Comparison of ENCODE assay signal across 9 cellular contexts in the genomic region with DNA sequence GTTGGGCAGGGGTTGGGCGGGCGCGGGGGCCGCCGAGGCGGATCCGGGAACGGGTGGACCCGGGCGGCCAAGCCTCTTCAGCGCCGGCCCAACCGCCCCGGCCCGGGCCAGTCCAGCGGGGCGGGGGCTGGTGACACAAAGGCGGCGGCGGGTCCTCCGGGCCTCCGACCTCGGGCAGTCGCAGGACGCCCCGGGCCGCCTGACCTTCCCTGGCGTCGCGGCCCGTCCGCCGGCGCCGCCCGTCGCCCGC. TPM values are rescaled to one million over a fixed set of nuclear protein-coding genes. Genes with fewer than 3 reads are reported as not detected.
DNase-seq lines count a peak whose midpoint lies in the region; ATAC-seq, FAIRE-seq and TF ChIP-seq lines count a peak whose summit lies in the region.
"Had no signal": no experiment of that assay in that cellular context is flagged by ENCODE, and none has a peak within 500 bp of the region (broad histone marks: within the 10 kb centered on the region; RNA-seq: fewer than 3 reads in every experiment).

No MANE protein-coding gene starts in this region.

- H3K27ac Mint-ChIP-seq in memory B cell (no peak overlapping the region), CD14-positive monocyte (no peak overlapping the region)

- POLR2A ChIA-PET in K562 (lab: Yijun Ruan, JAX): no interaction called here

- no peak for TF ChIP-seq CTCF in K562 (IDR thresholded peaks at IDR 0.05 in 2 of 3, conservative IDR thresholded peaks at IDR 0.05 in 1 of 3; ENCODE audit: insufficient read depth in 2 of 3, low read depth in 1 of 3, low read length in 3 of 3)
- TF ChIP-seq CTCF in vagina (IDR thresholded peaks at IDR 0.05): no peak
- no peak for TF ChIP-seq CTCF in CD14-positive monocyte (IDR thresholded peaks at IDR 0.05)

- H3K4me1 Mint-ChIP-seq in memory B cell (peaks cover 14% of the 10 kb centered on the region), CD14-positive monocyte (peaks cover 31% of the 10 kb centered on the region)

- in situ Hi-C loops in K562 (cut with MboI): no loop called here

- H3K36me3 ChIP-seq in K562 (ENCODE audit: control insufficient read depth, insufficient read depth, low read length) (peaks cover 20% of the 10 kb centered on the region), vagina (no peaks in the 10 kb centered on the region)

- TF ChIP-seq POLR2A in K562 (conservative IDR thresholded peaks at IDR 0.05) (no peak), vagina (IDR thresholded peaks at IDR 0.05) (no peak)

- H3K4me3 ChIP-seq in K562 (peak overlapping the region; percentile 56), vagina (peak overlapping the region; percentile 62 to 79)

- peak overlapping the region; percentile 71 for H2AFZ ChIP-seq in K562 (ENCODE audit: low read depth, low read length)

- peaks cover 47% of the 10 kb centered on the region for H3K79me2 ChIP-seq in K562 (ENCODE audit: control insufficient read depth, insufficient read depth, low read length)

- H3K4me1 ChIP-seq in K562 (replicated peaks in 1 of 2; ENCODE audit: control insufficient read depth in 2 of 2, insufficient read depth in 2 of 2, low read length in 2 of 2) (peaks cover 12 to 13% of the 10 kb centered on the region in 2 experiments), vagina (peaks cover 11% of the 10 kb centered on the region)

- TF ChIP-seq EP300 in K562 (IDR thresholded peaks at IDR 0.05; ENCODE audit: low read length): no peak

- H3K4me3 Mint-ChIP-seq in memory B cell: peak overlapping the region; percentile 78
- H3K4me3 Mint-ChIP-seq in CD14-positive monocyte: peak overlapping the region in 1 of 2 donors; percentile 59

- H3K9me1 ChIP-seq in K562 (ENCODE audit: control insufficient read depth, insufficient read depth, low read length): no peaks in the 10 kb centered on the region

- H3K36me3 Mint-ChIP-seq in memory B cell (peaks cover 5% of the 10 kb centered on the region), CD14-positive monocyte (peaks cover 18 to 28% of the 10 kb centered on the region in 2 donors)

- BruUV-seq in K562 (replicated peaks; lab: Mats Ljungman, UMichigan): no TSS peak

- CTCF ChIA-PET in K562 (lab: Yijun Ruan, JAX; ENCODE audit: low intra/inter-chr PET ratio): interaction anchor here (0.6 kb wide), 1 partner anchor 929 kb away, joined by 4 read pairs; no protein-coding TSS in a partner anchor

- FAIRE-seq in K562 (lab: Jason Lieb, UNC): no peak
- FAIRE-seq: G401.6 had no signal

- DNase-seq in stimulated activated CD4-positive, alpha-beta T cell treated with anti-CD3 and anti-CD28 coated beads, Interleukin-1b, Interleukin-23, amount 100 ng/mL, for 48 hours: peak; percentile 11
- DNase-seq in stimulated activated CD4-positive, alpha-beta T cell treated with anti-CD3 and anti-CD28 coated beads, Interleukin-2, amount 100 ng/mL, for 24 hours: no peak
- DNase-seq in K562 (ENCODE audit: extremely low read depth in 1 of 4, low spot score in 3 of 4) (no peak), memory B cell (ENCODE audit: low spot score in 2 of 2) (no peak), vagina (ENCODE audit: extremely low spot score in 2 of 2) (no peak), CD14-positive monocyte (ENCODE audit: low spot score) (no peak)
- DNase-seq in activated CD8-positive, alpha-beta memory T cell treated with anti-CD3 and anti-CD28 coated beads for 24 hours: no peak

- H3K27ac ChIP-seq in K562 (ENCODE audit: extremely low read depth, low read depth, low read length) (peak overlapping the region; percentile 98), vagina (peak overlapping the region; percentile 95)

- no peaks in the 10 kb centered on the region for H4K20me1 ChIP-seq in K562 (replicated peaks; ENCODE audit: control insufficient read depth, insufficient read depth, low read length)

- no peaks in the 10 kb centered on the region for H3K9me3 Mint-ChIP-seq in memory B cell
- no peaks in the 10 kb centered on the region for H3K9me3 Mint-ChIP-seq in CD14-positive monocyte

- H3K27me3 Mint-ChIP-seq in memory B cell: no peaks in the 10 kb centered on the region
- no peaks in the 10 kb centered on the region for H3K27me3 Mint-ChIP-seq in CD14-positive monocyte (ENCODE audit: low read depth in 3 of 3)

- peak overlapping the region; percentile 83 to 92; a peak in 3 of 4 replicates for H3K9ac ChIP-seq in K562 (ENCODE audit: insufficient read depth in 1 of 2, low read depth in 2 of 2, low read length in 2 of 2)

- WGBS in K562 (ENCODE audit: insufficient coverage, low coverage, missing lambda C conversion rate): under 1% methylated on average over 23 of the region's 38 CpGs

- intact Hi-C loops in K562 (cut with micrococcal nuclease) (loop anchor here (5.0 kb wide), 1 partner anchor 53 kb away; the partner anchor contains the start of gene METTL2B), vagina (cut with DNase I) (loop anchor here (2.0 kb wide), 1 partner anchor 76 kb away; the partner anchor contains the start of gene HILPDA), CD14-positive monocyte (cut with micrococcal nuclease) (loop anchor here in 1 of 2 donors (10.0 kb wide), 1 partner anchor 56 kb away; the partner anchor contains the start of gene METTL2B)

- no peaks in the 10 kb centered on the region for H3K27me3 ChIP-seq in K562 (ENCODE audit: control insufficient read depth in 2 of 2, insufficient read depth in 2 of 2, low read length in 2 of 2)
- H3K27me3 ChIP-seq in vagina: no peaks in the 10 kb centered on the region

- TF ChIP-seq RAD21 in K562 (CRISPR knock-in tag; conservative IDR thresholded peaks at IDR 0.05 in 1 of 2, IDR thresholded peaks at IDR 0.05 in 1 of 2): no peak

- ATAC-seq in K562 (no peak), memory B cell (ENCODE audit: low read depth) (no peak), GM18520 (IDR thresholded peaks at IDR 0.05; ENCODE audit: unreplicated experiment) (no peak)

- H3K9me3 ChIP-seq in K562 (replicated peaks; ENCODE audit: control insufficient read depth, insufficient read depth, low read depth, low read length): no peaks in the 10 kb centered on the region
- no peaks in the 10 kb centered on the region for H3K9me3 ChIP-seq in vagina

- peak overlapping the region; percentile 69; the same call in 1 of the 2 replicates for H3K4me2 ChIP-seq in K562 (ENCODE audit: insufficient read depth, low read length)

TF ChIP-seq in K562, 482 proteins besides CTCF, POLR2A, EP300 and RAD21 (continues in another document):
- TF ChIP-seq THAP12 (CRISPR knock-in tag; IDR thresholded peaks at IDR 0.05): 0 out of 2 replicates have a peak, but pooled peaks have one; percentile 30
- TF ChIP-seq EHMT2 (IDR thresholded peaks at IDR 0.05): no peak
- TF ChIP-seq ARHGAP35 (IDR thresholded peaks at IDR 0.05; ENCODE audit: partially characterized antibody): no peak
- no peak for TF ChIP-seq ZNF232 (CRISPR knock-in tag; IDR thresholded peaks at IDR 0.05)
- TF ChIP-seq CREB1 (IDR thresholded peaks at IDR 0.05): peak; percentile 60; the same call in 1 of the 2 replicates
- no peak for TF ChIP-seq CREB1 (CRISPR knock-in tag; IDR thresholded peaks at IDR 0.05)
- TF ChIP-seq RBFOX2 (IDR thresholded peaks at IDR 0.05; ENCODE audit: low read depth, low read length): peak; percentile 75
- no peak for TF ChIP-seq ERF (CRISPR knock-in tag; IDR thresholded peaks at IDR 0.05)
- TF ChIP-seq, protein P1, sequence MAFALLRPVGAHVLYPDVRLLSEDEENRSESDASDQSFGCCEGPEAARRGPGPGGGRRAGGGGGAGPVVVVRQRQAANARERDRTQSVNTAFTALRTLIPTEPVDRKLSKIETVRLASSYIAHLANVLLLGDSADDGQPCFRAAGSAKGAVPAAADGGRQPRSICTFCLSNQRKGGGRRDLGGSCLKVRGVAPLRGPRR (CRISPR knock-in tag; IDR thresholded peaks at IDR 0.05): no peak
- TF ChIP-seq PHF8 (IDR thresholded peaks at IDR 0.05; ENCODE audit: borderline replicate concordance, low read length): peak; percentile 67; the same call in 1 of the 2 replicates
- peak; percentile 65; the same call in 1 of the 2 replicates for TF ChIP-seq ZNF584 (CRISPR knock-in tag; IDR thresholded peaks at IDR 0.05; ENCODE audit: low read depth)
- no peak for TF ChIP-seq ARNT (IDR thresholded peaks at IDR 0.05)

RNA-seq across cellular contexts. Expression of gene METTL2B, which starts 54.2 kb away (rescaled TPM):
- 218 and 250 TPM in 2 replicates for total RNA-seq in K562 (2011; cell fraction: chromatin; rRNA removed; ENCODE audit: low replicate concordance)
- 132 and 144 TPM in 2 replicates for total RNA-seq in K562 (2011; cell fraction: nucleolus; rRNA removed)
- total RNA-seq in K562 (2011; cell fraction: nucleoplasm; rRNA removed): 200 and 284 TPM in 2 replicates
- total RNA-seq in K562 (2014; rRNA removed) (46.9 and 75.6 TPM in 2 replicates), K562 (2014; rRNA removed; fragmentation: Illumina TruSeq; extraction: Trizol) (73.2 and 84.9 TPM in 2 replicates), K562 (2015; rRNA removed; fragmentation: Illumina TruSeq; extraction: Trizol) (78.6 and 82.0 TPM in 2 replicates), K562 (2021) (62.8 and 64.9 TPM in 2 replicates), vagina (18.4 TPM)
- polyA plus RNA-seq in K562 (2011; rRNA removed) (47.4 and 79.2 TPM in 2 replicates), K562 (2014; fragmentation: Illumina TruSeq; extraction: Trizol) (64.1 and 68.9 TPM in 2 replicates), K562 (2014; fragmentation: Nextera tagmentation; extraction: Ambion mirVana) (10 to 100 TPM; 91.0 to 95.7 TPM), K562 (2014; rRNA removed) (35.9 and 41.8 TPM in 2 replicates), CD14-positive monocyte (10 to 100 TPM; 10.1 to 11.1 TPM)
- polyA plus RNA-seq in K562 (2011; cell fraction: cytosol; rRNA removed): 29.8 and 29.9 TPM in 2 replicates
- polyA plus RNA-seq in K562 (2011; cell fraction: nucleus; rRNA removed): 24.4 and 35.3 TPM in 2 replicates
- 35.0 and 47.7 TPM in 2 replicates for polyA plus RNA-seq in K562 (2012)
- polyA minus RNA-seq in K562 (2011; rRNA and poly(A)+ RNA removed): 88.7 and 120 TPM in 2 replicates
- 32.5 and 50.1 TPM in 2 replicates for polyA minus RNA-seq in K562 (2011; cell fraction: cytosol; rRNA and poly(A)+ RNA removed)
- polyA minus RNA-seq in K562 (2011; cell fraction: nucleus; rRNA and poly(A)+ RNA removed): 47.7 and 57.1 TPM in 2 replicates
